ENCODE assay signal across 15 cellular contexts in genomic region chr4:182827166-182827565, GRCh38.
DNase-seq lines count a peak whose midpoint lies in the region; ATAC-seq and TF ChIP-seq lines count a peak whose summit lies in the region.
"Had no signal": no experiment of that assay in that cellular context is flagged by ENCODE, and none has a peak within 500 bp of the region (broad histone marks: within the 10 kb centered on the region; RNA-seq: fewer than 3 reads in every experiment).

No MANE protein-coding gene starts in this region.

- H3K36me3 ChIP-seq in BLaER1 (no peaks in the 10 kb centered on the region), IMR-90 (ENCODE audit: control insufficient read depth, insufficient read depth, low read length) (no peaks in the 10 kb centered on the region), neuronal stem cell (replicated peaks in 1 of 2; ENCODE audit: control insufficient read depth in 2 of 2, insufficient read depth in 2 of 2, low read length in 2 of 2) (no peaks in the 10 kb centered on the region), GM23248 (ENCODE audit: low read depth) (no peaks in the 10 kb centered on the region), SK-N-SH (replicated peaks in 1 of 2; ENCODE audit: control insufficient read depth in 1 of 2, insufficient read depth in 2 of 2, low read length in 1 of 2) (no peaks in the 10 kb centered on the region)

- H2BK120ac ChIP-seq in IMR-90 (ENCODE audit: low read depth, low read length), result no peak overlapping the region
- H2BK120ac ChIP-seq in neuronal stem cell (ENCODE audit: low read depth, low read length), result peak overlapping the region; percentile 17

- TF ChIP-seq POLR2A in IMR-90 (IDR thresholded peaks at IDR 0.05; ENCODE audit: low read depth, low read length), result no peak

- H3K56ac ChIP-seq in IMR-90 (ENCODE audit: extremely low read depth, insufficient read depth, low read length), result no peak overlapping the region

- no peak overlapping the region for H3K4me3 Mint-ChIP-seq in glutamatergic neuron (ENCODE audit: unreplicated experiment)
- H3K4me3 Mint-ChIP-seq: B cell; CD4-positive, alpha-beta T cell; GM23338 had no signal

- H3K79me2 ChIP-seq in GM23248 (ENCODE audit: insufficient read depth) (no peaks in the 10 kb centered on the region), SK-N-SH (ENCODE audit: insufficient read depth) (no peaks in the 10 kb centered on the region)

- in situ Hi-C loops in IMR-90 (cut with MboI; ENCODE audit: low sequenced_read_pairs) (no loop called here), GM23248 (cut with MboI) (no loop called here)

- H2AK5ac ChIP-seq in IMR-90 (ENCODE audit: low read depth, low read length) (no peak overlapping the region), neuronal stem cell (ENCODE audit: low read depth, low read length) (peak overlapping the region; percentile 70)

- H3K23ac ChIP-seq in IMR-90 (ENCODE audit: low read depth, low read length), result no peak overlapping the region
- H3K23ac ChIP-seq in neuronal stem cell (ENCODE audit: low read depth, low read length, poor library complexity), result no peak overlapping the region

- TF ChIP-seq EP300 in SK-N-SH (IDR thresholded peaks at IDR 0.05; ENCODE audit: borderline replicate concordance in 1 of 2, low read depth in 1 of 2, low read length in 1 of 2), result no peak

- intact Hi-C loops in IMR-90 (cut with micrococcal nuclease), result no loop called here

- H2AK9ac ChIP-seq in IMR-90 (replicated peaks; ENCODE audit: low read depth, low read length, poor library complexity), result no peak overlapping the region

- ATAC-seq in IMR-90 (ENCODE audit: low read depth), result no peak
- ATAC-seq: GM23338 had no signal

- dilution Hi-C loops in IMR-90 (cut with HindIII; ENCODE audit: low sequenced_read_pairs, unreplicated experiment), result no loop called here

- H2BK20ac ChIP-seq in IMR-90 (ENCODE audit: low read depth, low read length), result no peak overlapping the region

- H3F3A ChIP-seq in GM23248 (ENCODE audit: insufficient read depth) (no peaks in the 10 kb centered on the region), SK-N-SH (replicated peaks; ENCODE audit: insufficient read depth) (no peaks in the 10 kb centered on the region)

- peak overlapping the region; percentile 94 for H3K27ac ChIP-seq in BLaER1
- no peak overlapping the region for H3K27ac ChIP-seq in IMR-90 (ENCODE audit: insufficient read depth, low read length)
- H3K27ac ChIP-seq in neuronal stem cell (replicated peaks; ENCODE audit: low read length), result no peak overlapping the region
- no peak overlapping the region for H3K27ac ChIP-seq in GM23248
- no peak overlapping the region for H3K27ac ChIP-seq in SK-N-SH (ENCODE audit: low read depth in 2 of 2, low read length in 1 of 2)
- H3K27ac ChIP-seq: C4-2B had no signal

- peaks cover 28% of the 10 kb centered on the region for H3K4me1 Mint-ChIP-seq in glutamatergic neuron (ENCODE audit: low read depth, unreplicated experiment)

- H3K18ac ChIP-seq in IMR-90 (ENCODE audit: low read depth, low read length) (no peak overlapping the region), neuronal stem cell (ENCODE audit: low read length) (peak overlapping the region; percentile 44)

- no peak overlapping the region for H2BK5ac ChIP-seq in IMR-90 (ENCODE audit: low read depth, low read length, poor library complexity, severe bottlenecking)
- no peak overlapping the region for H2BK5ac ChIP-seq in neuronal stem cell (ENCODE audit: low read length)

- no peak overlapping the region for H2BK15ac ChIP-seq in IMR-90 (ENCODE audit: low read depth, low read length)
- peak overlapping the region; percentile 90 for H2BK15ac ChIP-seq in neuronal stem cell (ENCODE audit: low read length)

- H3K9ac ChIP-seq in BLaER1 (no peak overlapping the region), IMR-90 (ENCODE audit: low read depth, low read length) (no peak overlapping the region), neuronal stem cell (ENCODE audit: low read depth, low read length, poor library complexity) (no peak overlapping the region), GM23248 (no peak overlapping the region), SK-N-SH (no peak overlapping the region)

- H3K9me3 Mint-ChIP-seq in glutamatergic neuron (ENCODE audit: unreplicated experiment), result peaks cover 7% of the 10 kb centered on the region
- H3K9me3 Mint-ChIP-seq: CD4-positive, alpha-beta T cell had no signal

- H3K9me2 ChIP-seq in GM23248 (ENCODE audit: insufficient read depth) (no peaks in the 10 kb centered on the region), SK-N-SH (no peaks in the 10 kb centered on the region)

- H3K9me3 ChIP-seq in BLaER1 (no peaks in the 10 kb centered on the region), IMR-90 (ENCODE audit: control insufficient read depth, insufficient read depth, low read length) (no peaks in the 10 kb centered on the region), neuronal stem cell (replicated peaks in 1 of 2; ENCODE audit: control insufficient read depth in 2 of 2, insufficient read depth in 1 of 2, low read depth in 1 of 2, low read length in 2 of 2) (no peaks in the 10 kb centered on the region), GM23248 (ENCODE audit: low read depth) (no peaks in the 10 kb centered on the region), SK-N-SH (no peaks in the 10 kb centered on the region)

- H3K4me3 ChIP-seq in BLaER1 (no peak overlapping the region), IMR-90 (ENCODE audit: insufficient read depth, low read depth, low read length) (no peak overlapping the region), neuronal stem cell (ENCODE audit: low read length in 2 of 2) (no peak overlapping the region), GM23248 (no peak overlapping the region), SK-N-SH (ENCODE audit: low read depth in 2 of 2, low read length in 1 of 2) (no peak overlapping the region)
- H3K4me3 ChIP-seq: GM23338 had no signal

- DNase-seq in IMR-90 (no peak), glutamatergic neuron (no peak), neuronal stem cell (ENCODE audit: low spot score) (no peak), COLO829 (ENCODE audit: low spot score) (no peak), GM23248 (no peak), SK-N-SH (no peak)
- DNase-seq: CD4-positive, alpha-beta T cell; DMS153; DMS79; GDM1; HCEC 1CT had no signal

- H3K27ac Mint-ChIP-seq in glutamatergic neuron (ENCODE audit: unreplicated experiment), result peak overlapping the region; percentile 43
- H3K27ac Mint-ChIP-seq: B cell; CD4-positive, alpha-beta T cell; GM23338 had no signal

- CTCF ChIA-PET in IMR-90 (lab: Yijun Ruan, JAX), result interaction anchor here (0.7 kb wide), 1 partner anchor 16 kb away, joined by 5 read pairs; no protein-coding TSS in a partner anchor
- CTCF ChIA-PET in SK-N-SH (lab: Yijun Ruan, JAX), result no interaction called here

- peaks cover 85% of the 10 kb centered on the region for H3K4me1 ChIP-seq in BLaER1
- no peaks in the 10 kb centered on the region for H3K4me1 ChIP-seq in IMR-90 (ENCODE audit: control insufficient read depth, insufficient read depth, low read length)
- peaks cover 15 to 19% of the 10 kb centered on the region in 2 donors for H3K4me1 ChIP-seq in neuronal stem cell (ENCODE audit: control insufficient read depth in 2 of 2, insufficient read depth in 1 of 2, low read depth in 1 of 2, low read length in 2 of 2)
- no peaks in the 10 kb centered on the region for H3K4me1 ChIP-seq in GM23248 (ENCODE audit: insufficient read depth)
- H3K4me1 ChIP-seq in SK-N-SH (ENCODE audit: control insufficient read depth in 1 of 2, insufficient read depth in 2 of 2, low read depth in 1 of 2, low read length in 1 of 2), result no peaks in the 10 kb centered on the region

- H3K27me3 ChIP-seq in BLaER1 (no peaks in the 10 kb centered on the region), IMR-90 (ENCODE audit: control insufficient read depth, insufficient read depth, low read length) (peaks cover 4% of the 10 kb centered on the region), neuronal stem cell (ENCODE audit: control insufficient read depth in 3 of 3, insufficient read depth in 3 of 3, low read depth in 1 of 3, low read length in 3 of 3) (no peaks in the 10 kb centered on the region), GM23248 (replicated peaks; ENCODE audit: insufficient read depth) (peaks cover 16% of the 10 kb centered on the region), SK-N-SH (ENCODE audit: insufficient read depth) (no peaks in the 10 kb centered on the region)

- H4K8ac ChIP-seq in IMR-90 (ENCODE audit: low read depth in 2 of 2, low read length in 2 of 2) (no peak overlapping the region), neuronal stem cell (ENCODE audit: low read depth, low read length) (no peak overlapping the region)

- BruUV-seq in IMR-90 (replicated peaks; lab: Mats Ljungman, UMichigan), result no TSS peak

- H3K79me1 ChIP-seq in IMR-90 (ENCODE audit: low read depth in 1 of 2, low read length in 2 of 2) (no peaks in the 10 kb centered on the region), neuronal stem cell (ENCODE audit: low read depth, low read length) (no peaks in the 10 kb centered on the region)

- H4K20me1 ChIP-seq in BLaER1, result no peaks in the 10 kb centered on the region
- H4K20me1 ChIP-seq in IMR-90 (ENCODE audit: insufficient read depth, low read length), result no peaks in the 10 kb centered on the region
- H4K20me1 ChIP-seq in GM23248 (ENCODE audit: insufficient read depth), result no peaks in the 10 kb centered on the region
- H4K20me1 ChIP-seq in SK-N-SH (ENCODE audit: insufficient read depth), result no peaks in the 10 kb centered on the region

- H2BK12ac ChIP-seq in neuronal stem cell (ENCODE audit: low read length), result peak overlapping the region; percentile 46

- POLR2A ChIA-PET in IMR-90 (lab: Charles Lee; ENCODE audit: unreplicated experiment) (no interaction called here), SK-N-SH (lab: Yijun Ruan, JAX) (interaction anchor here (0.6 kb wide), 1 partner anchor 837 kb away, joined by 5 read pairs; no protein-coding TSS in a partner anchor)

- H3K9me1 ChIP-seq in IMR-90 (ENCODE audit: insufficient read depth, low read length), result no peaks in the 10 kb centered on the region

- H4K5ac ChIP-seq in IMR-90 (ENCODE audit: low read depth, low read length), result no peak overlapping the region

- TF ChIP-seq RAD21 in IMR-90 (IDR thresholded peaks at IDR 0.05; ENCODE audit: low read length), result no peak
- no peak for TF ChIP-seq RAD21 in SK-N-SH (IDR thresholded peaks at IDR 0.05; ENCODE audit: low read length)

- no peak overlapping the region for H3K14ac ChIP-seq in IMR-90 (replicated peaks; ENCODE audit: low read depth, low read length)
- no peak overlapping the region for H3K14ac ChIP-seq in neuronal stem cell (ENCODE audit: low read length)

- peaks cover 4% of the 10 kb centered on the region for H3K27me3 Mint-ChIP-seq in glutamatergic neuron (ENCODE audit: unreplicated experiment)

- peak overlapping the region; percentile 82 for H3K4me2 ChIP-seq in BLaER1
- no peak overlapping the region for H3K4me2 ChIP-seq in IMR-90 (ENCODE audit: low read depth, low read length)
- H3K4me2 ChIP-seq in neuronal stem cell (ENCODE audit: insufficient read depth, low read length, poor library complexity, severe bottlenecking), result no peak overlapping the region
- no peak overlapping the region for H3K4me2 ChIP-seq in GM23248 (ENCODE audit: unreplicated experiment)
- H3K4me2 ChIP-seq in SK-N-SH, result no peak overlapping the region
- H3K4me2 ChIP-seq: GM23338 had no signal

- H3K4ac ChIP-seq in IMR-90 (ENCODE audit: low read depth, low read length) (no peak overlapping the region), neuronal stem cell (ENCODE audit: low read length) (peak overlapping the region; percentile 10)

- no peak overlapping the region for H4K91ac ChIP-seq in IMR-90 (ENCODE audit: insufficient read depth, low read depth, low read length)
- peak overlapping the region; percentile 77 for H4K91ac ChIP-seq in neuronal stem cell (ENCODE audit: low read depth, low read length, poor library complexity)

- peaks cover 5% of the 10 kb centered on the region for H3K36me3 Mint-ChIP-seq in glutamatergic neuron (ENCODE audit: unreplicated experiment)

- peak overlapping the region; percentile 32 for H2AFZ ChIP-seq in IMR-90 (replicated peaks; ENCODE audit: low read length, poor library complexity)
- no peak overlapping the region for H2AFZ ChIP-seq in neuronal stem cell (ENCODE audit: low read length)
- no peak overlapping the region for H2AFZ ChIP-seq in GM23248
- no peak overlapping the region for H2AFZ ChIP-seq in SK-N-SH (ENCODE audit: low read depth)

- WGBS in IMR-90 (ENCODE audit: extremely low coverage in 2 of 2, insufficient read length in 1 of 2), 2 experiments, result no CpG with 5 or more reads among the region's 8 CpGs
- WGBS in neuronal stem cell (ENCODE audit: extremely low coverage in 2 of 2, insufficient read length in 2 of 2, insufficient replicate concordance in 1 of 2), 2 donors, result no CpG with 5 or more reads among the region's 8 CpGs
- WGBS in GM23248 (ENCODE audit: low coverage in 1 of 2, low lambda C conversion rate in 2 of 2, missing lambda C conversion rate in 2 of 2), 2 experiments, result 68 to 69% methylated on average over 8 of the region's 8 CpGs
- 93% methylated on average over 4 of the region's 8 CpGs for WGBS in SK-N-SH (ENCODE audit: low lambda C conversion rate)

- TF ChIP-seq CTCF in IMR-90 (conservative IDR thresholded peaks at IDR 0.05; ENCODE audit: low read depth, low read length) (no peak), glutamatergic neuron (IDR thresholded peaks at IDR 0.05; ENCODE audit: partially characterized antibody, unreplicated experiment) (no peak), SK-N-SH (IDR thresholded peaks at IDR 0.05) (no peak)
